In the genomic region with DNA sequence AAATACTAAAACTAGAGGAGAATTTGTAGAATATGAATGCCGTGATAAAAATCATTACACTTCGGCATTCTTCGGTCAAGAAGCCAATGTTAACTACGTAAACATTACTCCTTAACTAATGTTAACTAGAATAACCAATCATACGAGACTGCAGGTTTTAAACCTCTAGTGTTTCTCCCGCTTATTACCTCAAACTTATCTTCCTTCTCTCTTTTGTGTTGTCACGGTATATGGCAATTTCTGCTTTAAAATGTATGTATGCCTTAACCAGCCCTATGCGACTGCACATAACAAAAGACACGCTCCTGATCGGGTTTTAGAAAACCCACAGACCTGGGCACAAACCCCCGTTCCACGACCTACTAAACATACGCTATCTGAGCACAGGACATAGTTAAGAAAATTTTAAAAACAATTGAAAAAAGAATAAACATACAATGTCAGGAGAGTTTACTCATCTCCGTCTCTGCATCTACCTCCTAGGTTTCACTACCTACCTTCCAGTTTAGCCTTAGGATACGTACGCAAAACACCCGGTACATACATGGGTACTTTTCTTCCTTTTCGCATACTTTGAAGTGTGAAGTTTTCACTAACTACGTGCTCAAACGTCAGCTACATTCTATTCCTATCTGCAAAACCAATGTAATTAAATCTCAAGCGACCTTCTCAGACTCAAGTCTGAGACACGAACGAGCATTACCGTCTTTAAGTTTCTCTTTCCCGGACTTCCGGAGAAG, we compare ENCODE assay signal across 8 cellular contexts. TPM values are rescaled to one million over a fixed set of nuclear protein-coding genes. Genes with fewer than 3 reads are reported as not detected.
A peak's percentile ranks its signal among the peaks of the same experiment; 100 is the strongest.
DNase-seq lines count a peak whose midpoint lies in the region; ATAC-seq and TF ChIP-seq lines count a peak whose summit lies in the region.

No MANE protein-coding gene starts in this region.

- peaks cover 3% of the 10 kb centered on the region for H3K36me3 Mint-ChIP-seq in neural crest cell (ENCODE audit: low read depth)

- H3K4me1 Mint-ChIP-seq in neural crest cell = peaks cover 39% of the 10 kb centered on the region

- peaks cover 3% of the 10 kb centered on the region for H3K36me3 ChIP-seq in endocrine pancreas (ENCODE audit: control insufficient read depth, insufficient read depth, low read length)

- peak overlapping the region; percentile 96 for H3K4me3 Mint-ChIP-seq in neural crest cell

- peaks cover 10% of the 10 kb centered on the region for H3K4me1 ChIP-seq in endocrine pancreas (ENCODE audit: control insufficient read depth, insufficient read depth, low read length)

- H3K9me3 ChIP-seq in endocrine pancreas (ENCODE audit: control insufficient read depth, low read length) = no peaks in the 10 kb centered on the region

- H3K9ac ChIP-seq in endocrine pancreas (ENCODE audit: control insufficient read depth, insufficient read depth, low read length) = peak overlapping the region; percentile 83

- peaks cover 10% of the 10 kb centered on the region for H3K27me3 Mint-ChIP-seq in neural crest cell (ENCODE audit: low read depth)

- peak overlapping the region; percentile 98 for H3K4me3 ChIP-seq in endocrine pancreas (ENCODE audit: control insufficient read depth, insufficient read depth, low read length)

- ATAC-seq in GM19328 (IDR thresholded peaks at IDR 0.05; ENCODE audit: unreplicated experiment) (no peak), HG03108 (IDR thresholded peaks at IDR 0.05; ENCODE audit: unreplicated experiment) (no peak)

- DNase-seq in AML-193 (lab: John Stamatoyannopoulos, UW) = peak; percentile 53 to 56
- peak; percentile 45 for DNase-seq in GM20000 (ENCODE audit: low spot score)
- peak; percentile 15 for DNase-seq in RPMI7951 (ENCODE audit: low read depth)
- DNase-seq in neural crest cell (ENCODE audit: low read depth, low spot score) = no peak
- no peak for DNase-seq in T-helper 9 cell

- H3K27me3 ChIP-seq in endocrine pancreas (ENCODE audit: control insufficient read depth, insufficient read depth, low read length) = no peaks in the 10 kb centered on the region

- H3K9me3 Mint-ChIP-seq in neural crest cell = no peaks in the 10 kb centered on the region

- TF ChIP-seq CTCF in GM20000 (IDR thresholded peaks at IDR 0.05; ENCODE audit: extremely low read depth, missing control alignments) = no peak
- TF ChIP-seq CTCF in neural crest cell (conservative IDR thresholded peaks at IDR 0.05) = no peak

- peak overlapping the region; percentile 38 for H3K27ac Mint-ChIP-seq in neural crest cell (ENCODE audit: unreplicated experiment)

RNA-seq across cellular contexts. Expression of a gene that starts 1.1 kb away (rescaled TPM):
- 274 and 382 TPM in 2 replicates for total RNA-seq in RPMI7951 (2014; rRNA removed; shearing (Covaris generic))
- 73.1 and 81.6 TPM in 2 replicates for total RNA-seq in neural crest cell

RNA-seq across cellular contexts. Expression of a gene that starts 59.3 kb away (rescaled TPM):
- 1.1 and 1.7 TPM in 2 replicates for total RNA-seq in RPMI7951 (2014; rRNA removed; shearing (Covaris generic))
- 2.2 and 3.3 TPM in 2 replicates for total RNA-seq in neural crest cell

RNA-seq across cellular contexts. Expression of a gene that starts 59.3 kb away (rescaled TPM):
- total RNA-seq in RPMI7951 (2014; rRNA removed; shearing (Covaris generic)) = 11.2 and 11.5 TPM in 2 replicates
- 9.7 and 10.1 TPM in 2 replicates for total RNA-seq in neural crest cell

Comparison
In these comparisons a context has a peak if more than half of its experiments do, and no peak if none do; other contexts are left out.
1. DNase-seq: peak in AML-193 (2 of 2), GM20000 (single experiment) and RPMI7951 (single experiment); none in neural crest cell (single experiment) and T-helper 9 cell (single experiment).